16 cellular contexts compared by ENCODE assay signal in genomic region chr11:44708523-44709280, GRCh38. TPM values are rescaled to one million over a fixed set of nuclear protein-coding genes. Genes with fewer than 3 reads are reported as not detected.
"Had no signal": no experiment of that assay in that cellular context is flagged by ENCODE, and none has a peak within 500 bp of the region (broad histone marks: within the 10 kb centered on the region; RNA-seq: fewer than 3 reads in every experiment).

No MANE protein-coding gene starts in this region.

- H3K36me3 ChIP-seq: ascending aorta, gastrocnemius medialis, heart left ventricle, prostate gland, transverse colon, vagina had no signal

- H3K27ac Mint-ChIP-seq: activated naive CD4-positive, alpha-beta T cell treated with anti-CD3 and anti-CD28 coated beads, Interleukin-2, amount 10 ng/mL, durations not matched to agents 7 days and 5 days; dendritic cell treated with granulocyte-macrophage colony-stimulating factor and Interleukin-4, amounts not matched to agents 40 ng/mL and 50 ng/mL, for 4 days; effector memory CD8-positive, alpha-beta T cell; natural killer cell had no signal

- H3K27ac ChIP-seq: ascending aorta, gastrocnemius medialis, heart left ventricle, prostate gland, transverse colon, vagina had no signal

- DNase-seq: activated naive CD4-positive, alpha-beta T cell treated with anti-CD3 and anti-CD28 coated beads, Interleukin-2, amount 10 ng/mL, durations not matched to agents 7 days and 5 days; effector memory CD8-positive, alpha-beta T cell; gastrocnemius medialis; natural killer cell; stimulated activated CD4-positive, alpha-beta T cell treated with anti-CD3 and anti-CD28 coated beads, Interleukin-4, amount 100 ng/mL, for 4 hours; stimulated activated CD8-positive, alpha-beta memory T cell treated with anti-CD3 and anti-CD28 coated beads, Interleukin-4, amount 100 ng/mL, for 48 hours; stimulated activated naive CD4-positive, alpha-beta T cell treated with Interleukin-2 at 50 U/mL for 16 hours; substantia nigra; transverse colon had no signal

- ATAC-seq: effector memory CD8-positive, alpha-beta T cell; gastrocnemius medialis; natural killer cell had no signal

- FAIRE-seq: bronchial epithelial cell, small intestine had no signal

- H3K9me3 ChIP-seq: ascending aorta, gastrocnemius medialis, prostate gland, transverse colon, vagina had no signal

- H3K4me3 ChIP-seq: ascending aorta, gastrocnemius medialis, heart left ventricle, prostate gland, transverse colon, vagina had no signal

- H3K27me3 ChIP-seq: ascending aorta, gastrocnemius medialis, heart left ventricle, transverse colon, vagina had no signal

- H3K9me3 Mint-ChIP-seq: effector memory CD8-positive, alpha-beta T cell; natural killer cell had no signal

- H3K4me3 Mint-ChIP-seq: activated naive CD4-positive, alpha-beta T cell treated with anti-CD3 and anti-CD28 coated beads, Interleukin-2, amount 10 ng/mL, durations not matched to agents 7 days and 5 days; dendritic cell treated with granulocyte-macrophage colony-stimulating factor and Interleukin-4, amounts not matched to agents 40 ng/mL and 50 ng/mL, for 4 days; effector memory CD8-positive, alpha-beta T cell; natural killer cell had no signal

- H3K4me1 ChIP-seq: ascending aorta, gastrocnemius medialis, prostate gland, transverse colon, vagina had no signal

- H3K4me1 Mint-ChIP-seq: natural killer cell had no signal

- H3K36me3 Mint-ChIP-seq: natural killer cell had no signal

RNA-seq across cellular contexts. Expression of gene TSPAN18, which starts 18.1 kb away (rescaled TPM):
- total RNA-seq: bronchial epithelial cell had no signal
